ENCODE assay signal across 8 cellular contexts in genomic region chrX:3972104-3972858, GRCh38.
A peak's percentile ranks its signal among the peaks of the same experiment; 100 is the strongest.
DNase-seq lines count a peak whose midpoint lies in the region; ATAC-seq, FAIRE-seq and TF ChIP-seq lines count a peak whose summit lies in the region.
"Not testable (repeated sequence)": the region's sequence is repeated elsewhere in the genome, so short reads cannot be mapped to it uniquely, and the experiment has no call there.

No MANE protein-coding gene starts in this region.

- H3K27me3 ChIP-seq in A673 (replicated peaks; ENCODE audit: insufficient read depth, low read depth, low read length, poor library complexity); H9 (ENCODE audit: insufficient read depth, low read length); H1 (replicated peaks in 1 of 4; ENCODE audit: control insufficient read depth in 3 of 4, extremely low read depth in 1 of 4, insufficient read depth in 3 of 4, low read length in 3 of 4); lung (ENCODE audit: control insufficient read depth, insufficient read depth); smooth muscle cell (ENCODE audit: low read depth): not testable (repeated sequence)

- ATAC-seq in lung (ENCODE audit: insufficient read depth, low FRiP score): not testable (repeated sequence)

- not testable (repeated sequence) for H3K4ac ChIP-seq in H9 (ENCODE audit: low read depth, low read length); H1 (replicated peaks; ENCODE audit: insufficient read length, low read depth, low read length)

- not testable (repeated sequence) for H2BK12ac ChIP-seq in H9 (ENCODE audit: insufficient read length, low read depth, low read length); H1 (ENCODE audit: low read depth, low read length)

- H4K91ac ChIP-seq in H9 (ENCODE audit: insufficient read length, low read depth, low read length); H1 (replicated peaks; ENCODE audit: insufficient read length, low read length): not testable (repeated sequence)

- not testable (repeated sequence) for H3F3A ChIP-seq in smooth muscle cell (ENCODE audit: low read depth)

- FAIRE-seq in H1 (lab: Jason Lieb, UNC): not testable (repeated sequence)

- peaks cover 5 to 20% of the 10 kb centered on the region in 2 experiments for H3K4me1 Mint-ChIP-seq in H9

- H3K23me2 ChIP-seq in H9 (ENCODE audit: insufficient read length, low read depth, low read length, poor library complexity, severe bottlenecking); H1 (ENCODE audit: low read depth, low read length): not testable (repeated sequence)

- not testable (repeated sequence) for H2BK20ac ChIP-seq in H9 (ENCODE audit: low read depth, low read length, poor library complexity, severe bottlenecking); H1 (ENCODE audit: low read length)

- not testable (repeated sequence) for H2AFZ ChIP-seq in H9 (ENCODE audit: low read length); H1 (ENCODE audit: low read length); smooth muscle cell (ENCODE audit: low read depth)

- H3K27ac Mint-ChIP-seq in H9: not testable (repeated sequence)

- H3K18ac ChIP-seq in H9 (ENCODE audit: insufficient read length, low read depth, low read length); H1 (ENCODE audit: extremely low read depth, low read length): not testable (repeated sequence)

- peak; percentile 29; the same call in 1 of the 2 replicates for TF ChIP-seq CTCF in A673 (conservative IDR thresholded peaks at IDR 0.05; ENCODE audit: low read depth, low read length)
- peak; percentile 62; the same call in 2 of the 3 replicates for TF ChIP-seq CTCF in H9 (conservative IDR thresholded peaks at IDR 0.05)
- TF ChIP-seq CTCF in H1 (IDR thresholded peaks at IDR 0.05; ENCODE audit: control extremely low read depth in 1 of 3, insufficient read depth in 1 of 3, low read depth in 1 of 3, low read length in 3 of 3); lung (IDR thresholded peaks at IDR 0.05; ENCODE audit: control extremely low read depth, extremely low read depth): not testable (repeated sequence)
- TF ChIP-seq CTCF in smooth muscle cell (IDR thresholded peaks at IDR 0.05; ENCODE audit: borderline replicate concordance, insufficient read depth, poor library complexity, severe bottlenecking): peak; percentile 30

- not testable (repeated sequence) for H3K4me3 Mint-ChIP-seq in H9

- H3K79me2 ChIP-seq in H9 (ENCODE audit: insufficient read depth, low read length); H1 (ENCODE audit: control insufficient read depth in 1 of 2, insufficient read depth in 2 of 2, low read length in 2 of 2); smooth muscle cell (ENCODE audit: low read depth): not testable (repeated sequence)

- intact Hi-C loops in A673 (cut with micrococcal nuclease; ENCODE audit: unreplicated experiment): not testable (repeated sequence)

- H3K56ac ChIP-seq in H9 (ENCODE audit: insufficient read length, low read depth, low read length); H1 (replicated peaks; ENCODE audit: insufficient read length, low read depth, low read length): not testable (repeated sequence)

- not testable (repeated sequence) for H4K8ac ChIP-seq in H9 (replicated peaks; ENCODE audit: insufficient read length, low read depth, low read length); H1 (ENCODE audit: extremely low read depth, insufficient read depth, low read length)

- H3K27ac ChIP-seq in A673 (ENCODE audit: low read depth, low read length, poor library complexity, severe bottlenecking); H9 (ENCODE audit: insufficient read length, low read depth, low read length); H1 (ENCODE audit: low read depth, low read length); lung (ENCODE audit: low read depth in 1 of 2, low read length in 1 of 2); smooth muscle cell (ENCODE audit: low read depth): not testable (repeated sequence)

- H3K9me3 ChIP-seq in A673 (ENCODE audit: low read depth, low read length, poor library complexity, severe bottlenecking); H9 (ENCODE audit: control insufficient read depth, low read depth, low read length); H1 (ENCODE audit: insufficient read depth in 2 of 2, low read depth in 1 of 2, low read length in 1 of 2); lung (ENCODE audit: control insufficient read depth in 2 of 2, insufficient read depth in 1 of 2, low read length in 1 of 2); smooth muscle cell (replicated peaks; ENCODE audit: low read depth): not testable (repeated sequence)

- not testable (repeated sequence) for TF ChIP-seq POLR2A in H1 (IDR thresholded peaks at IDR 0.05; ENCODE audit: control extremely low read depth in 1 of 2, low read depth in 2 of 2, low read length in 2 of 2)

- not testable (repeated sequence) for H3K23ac ChIP-seq in H9 (ENCODE audit: insufficient read length, low read depth, low read length); H1 (ENCODE audit: insufficient read length)

- not testable (repeated sequence) for H3K36me3 ChIP-seq in A673 (ENCODE audit: insufficient read depth, low read length, poor library complexity, severe bottlenecking); H1 (ENCODE audit: control insufficient read depth in 2 of 4, insufficient read depth in 4 of 4, low read length in 3 of 4); lung (ENCODE audit: control insufficient read depth in 2 of 2, insufficient read depth in 2 of 2, low read length in 2 of 2); smooth muscle cell (ENCODE audit: low read depth)

- H2BK120ac ChIP-seq in H9 (ENCODE audit: low read depth, low read length, poor library complexity, severe bottlenecking); H1 (replicated peaks; ENCODE audit: low read depth, low read length): not testable (repeated sequence)

- not testable (repeated sequence) for H3K9ac ChIP-seq in H9 (ENCODE audit: extremely low read depth, insufficient read length, low read length); H1 (replicated peaks in 1 of 4; ENCODE audit: extremely low read depth in 1 of 4, low read depth in 3 of 4, low read length in 3 of 4); smooth muscle cell (ENCODE audit: low read depth)

- H2AK5ac ChIP-seq in H9 (ENCODE audit: insufficient read length, low read length); H1 (ENCODE audit: low read depth, low read length): not testable (repeated sequence)

- H3T11ph ChIP-seq in H9 (ENCODE audit: low read length): not testable (repeated sequence)

- CTCF ChIA-PET in A673 (lab: Charles Lee): interaction anchor here (0.9 kb wide), 1 partner anchor 1305 kb away, joined by 3 read pairs; no protein-coding TSS in a partner anchor
- CTCF ChIA-PET in H1 (lab: Charles Lee; ENCODE audit: partially characterized antibody): interaction anchor here (0.7 to 1.2 kb wide), 3 partner anchors 10 to 357 kb away, joined by 3 to 4 read pairs (median 3); no protein-coding TSS in a partner anchor

- TF ChIP-seq EP300 in H1 (IDR thresholded peaks at IDR 0.05; ENCODE audit: borderline replicate concordance in 1 of 2, low read depth in 2 of 2, low read length in 2 of 2): not testable (repeated sequence)

- H4K5ac ChIP-seq in H9 (ENCODE audit: insufficient read length, low read depth, low read length); H1 (ENCODE audit: insufficient read length, low read depth, low read length): not testable (repeated sequence)

- TF ChIP-seq RAD21 in H1 (IDR thresholded peaks at IDR 0.05 in 1 of 2, conservative IDR thresholded peaks at IDR 0.05 in 1 of 2; ENCODE audit: low read depth in 2 of 2, low read length in 2 of 2): peak; percentile 30 to 44

- not testable (repeated sequence) for H3K9me3 Mint-ChIP-seq in H9

- not testable (repeated sequence) for H2BK15ac ChIP-seq in H9 (ENCODE audit: low read depth, low read length); H1 (ENCODE audit: low read length)

- H3K79me1 ChIP-seq in H9 (ENCODE audit: insufficient read depth, low read depth, low read length, poor library complexity, severe bottlenecking); H1 (ENCODE audit: low read depth, low read length): not testable (repeated sequence)

- peak; percentile 11 for DNase-seq in A673 (ENCODE audit: low spot score)
- DNase-seq in H9; H1 (ENCODE audit: low read depth in 1 of 2, low spot score in 2 of 2); smooth muscle cell (lab: John Stamatoyannopoulos, UW; ENCODE audit: unreplicated experiment): not testable (repeated sequence)
- peak; percentile 59 to 65 for DNase-seq in NCI-H187 (lab: John Stamatoyannopoulos, UW)
- peak; percentile 4 for DNase-seq in NCI-H2196 treated with DMSO at 0.1 percent for 48 hours (lab: John Stamatoyannopoulos, UW; ENCODE audit: unreplicated experiment)
- DNase-seq in NCI-H774 (lab: John Stamatoyannopoulos, UW): peak; percentile 14
- DNase-seq in lung (ENCODE audit: low spot score): peak; percentile 70

- H3K27me3 Mint-ChIP-seq in H9 (ENCODE audit: low read depth): not testable (repeated sequence)

- not testable (repeated sequence) for BruUV-seq in A673 (replicated peaks; lab: Mats Ljungman, UMichigan)

- not testable (repeated sequence) for H3K36me3 Mint-ChIP-seq in H9 (ENCODE audit: insufficient read depth in 1 of 3, low read depth in 3 of 3)

- WGBS in H9 (ENCODE audit: extremely low coverage, insufficient read length, low lambda C conversion rate): no CpG with 5 or more reads among the region's 8 CpGs
- WGBS in H1 (ENCODE audit: extremely low coverage in 1 of 2, insufficient coverage in 1 of 2, insufficient read length in 1 of 2, insufficient replicate concordance in 2 of 2, low coverage in 1 of 2, low lambda C conversion rate in 2 of 2, missing lambda C conversion rate in 1 of 2), 2 experiments: 79% methylated on average over 7 of the region's 8 CpGs; no CpG with 5 or more reads in 1 of the 2 experiments
- 54 to 70% methylated on average over 8 of the region's 8 CpGs for WGBS in lung, 2 donors
- WGBS in smooth muscle cell (ENCODE audit: low lambda C conversion rate): 73% methylated on average over 8 of the region's 8 CpGs

- POLR2A ChIA-PET in A673 (lab: Charles Lee; ENCODE audit: low non-redundant PET); H1 (lab: Charles Lee; ENCODE audit: partially characterized antibody): not testable (repeated sequence)

- H4K20me1 ChIP-seq in H9 (ENCODE audit: control insufficient read depth, insufficient read depth, insufficient read length); H1 (replicated peaks in 1 of 2; ENCODE audit: control insufficient read depth in 1 of 2, insufficient read depth in 2 of 2, low read length in 2 of 2); smooth muscle cell (ENCODE audit: low read depth): not testable (repeated sequence)

- H3K4me2 ChIP-seq in H9 (ENCODE audit: insufficient read depth, insufficient read length, low read length); H1 (ENCODE audit: insufficient read depth in 1 of 2, low read depth in 2 of 2, low read length in 2 of 2); smooth muscle cell: not testable (repeated sequence)

- not testable (repeated sequence) for H2BK5ac ChIP-seq in H9 (ENCODE audit: insufficient read length, low read length); H1 (ENCODE audit: low read depth, low read length)

- not testable (repeated sequence) for H3K4me1 ChIP-seq in A673 (ENCODE audit: insufficient read depth, low read length, poor library complexity, severe bottlenecking); H9 (ENCODE audit: insufficient read depth, low read length); H1 (replicated peaks in 1 of 4; ENCODE audit: control insufficient read depth in 3 of 4, insufficient read depth in 4 of 4, low read length in 3 of 4); lung (ENCODE audit: control insufficient read depth in 2 of 2, insufficient read depth in 2 of 2, low read length in 2 of 2); smooth muscle cell (ENCODE audit: low read depth)

- not testable (repeated sequence) for H3K4me3 ChIP-seq in A673 (ENCODE audit: low read depth, low read length, poor library complexity, severe bottlenecking); H1 (ENCODE audit: extremely low read depth in 1 of 4, insufficient read depth in 2 of 4, low read depth in 3 of 4, low read length in 4 of 4); lung; smooth muscle cell

- not testable (repeated sequence) for H3K14ac ChIP-seq in H9 (ENCODE audit: insufficient read depth, low read length); H1 (ENCODE audit: insufficient read length)
